ENCODE assay signal across 10 cellular contexts in genomic region chr22:44622685-44623084, GRCh38.
"Had no signal": no experiment of that assay in that cellular context is flagged by ENCODE, and none has a peak within 500 bp of the region (broad histone marks: within the 10 kb centered on the region; RNA-seq: fewer than 3 reads in every experiment).

No MANE protein-coding gene starts in this region.

- H3K27me3 ChIP-seq: hepatocyte, ovary had no signal

- H3K36me3 Mint-ChIP-seq: activated naive CD4-positive, alpha-beta T cell treated with anti-CD3 and anti-CD28 coated beads, Interleukin-2, amount 50 U/mL, for 72 hours; natural killer cell; stimulated activated memory B cell treated with anti-CD40 and anti-IgM and Interleukin-4, amounts not matched to agents 10 μg/mL and 1 μg/mL and 100 μg/mL, for 72 hours had no signal

- H3K9me3 Mint-ChIP-seq: activated naive CD4-positive, alpha-beta T cell treated with anti-CD3 and anti-CD28 coated beads, Interleukin-2, amount 50 U/mL, for 72 hours; natural killer cell; stimulated activated memory B cell treated with anti-CD40 and anti-IgM and Interleukin-4, amounts not matched to agents 10 μg/mL and 1 μg/mL and 100 μg/mL, for 72 hours had no signal

- H3K4me2 ChIP-seq: hepatocyte had no signal

- H3K9me3 ChIP-seq: left ventricle myocardium inferior, ovary had no signal

- H3K4me1 Mint-ChIP-seq: stimulated activated memory B cell treated with anti-CD40 and anti-IgM and Interleukin-4, amounts not matched to agents 10 μg/mL and 1 μg/mL and 100 μg/mL, for 72 hours had no signal

- H3K36me3 ChIP-seq: left ventricle myocardium inferior, ovary had no signal

- ATAC-seq: activated naive CD4-positive, alpha-beta T cell treated with anti-CD3 and anti-CD28 coated beads, Interleukin-2, amount 50 U/mL, for 72 hours; esophagus mucosa; natural killer cell; stimulated activated memory B cell treated with anti-CD40 and anti-IgM and Interleukin-4, amounts not matched to agents 10 μg/mL and 1 μg/mL and 100 μg/mL, for 72 hours had no signal

- H3K27ac ChIP-seq: hepatocyte, left ventricle myocardium inferior, ovary had no signal

- H3K4me3 Mint-ChIP-seq: natural killer cell; stimulated activated memory B cell treated with anti-CD40 and anti-IgM and Interleukin-4, amounts not matched to agents 10 μg/mL and 1 μg/mL and 100 μg/mL, for 72 hours had no signal

- DNase-seq: activated CD4-positive, CD25-positive, alpha-beta regulatory T cell treated with anti-CD3 and anti-CD28 coated beads, Interleukin-2, amount 50 U/mL, for 72 hours; activated effector memory CD4-positive, alpha-beta T cell treated with Interleukin-2 at 50 U/mL for 16 hours; left ventricle myocardium inferior; natural killer cell; T1000 had no signal

- H3K4me3 ChIP-seq: hepatocyte, left ventricle myocardium inferior, ovary had no signal

- H2AFZ ChIP-seq: hepatocyte had no signal
